In the genomic region with DNA sequence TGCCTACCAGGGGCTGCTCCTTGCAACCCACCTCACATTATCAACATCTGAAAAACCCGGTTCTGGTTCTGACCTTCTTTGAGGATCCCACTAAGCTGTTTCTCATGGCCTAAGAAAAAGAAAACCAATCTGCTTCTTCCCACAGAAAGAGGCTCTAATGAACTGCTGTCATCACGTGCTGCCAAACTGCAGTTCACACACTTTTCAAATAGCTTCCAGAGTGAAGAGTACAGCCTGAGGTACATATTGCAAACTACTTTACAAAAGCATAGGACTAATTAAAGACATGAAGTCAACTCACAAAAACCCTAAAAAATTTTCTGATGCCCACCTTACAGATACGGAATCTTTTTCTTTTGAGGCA, we compare ENCODE assay signal across 11 cellular contexts. TPM values are rescaled to one million over a fixed set of nuclear protein-coding genes. Genes with fewer than 3 reads are reported as not detected.
DNase-seq lines count a peak whose midpoint lies in the region; ATAC-seq and TF ChIP-seq lines count a peak whose summit lies in the region.
"Had no signal": no experiment of that assay in that cellular context is flagged by ENCODE, and none has a peak within 500 bp of the region (broad histone marks: within the 10 kb centered on the region; RNA-seq: fewer than 3 reads in every experiment).

No MANE protein-coding gene starts in this region.

- CTCF ChIA-PET in CD4-positive, alpha-beta memory T cell (lab: Charles Lee; ENCODE audit: partially characterized antibody), result interaction anchor here (1.3 to 7.2 kb wide), 7 partner anchors 12 to 212 kb away, joined by 5 to 60 read pairs (median 20); partner anchors contain the start of gene HIC1
- CTCF ChIA-PET in RWPE1 (lab: Yijun Ruan, JAX), result interaction anchor here (0.5 to 0.8 kb wide), 3 partner anchors 22 to 566 kb away, joined by 3 to 6 read pairs (median 5); no protein-coding TSS in a partner anchor

- H3K4me3 Mint-ChIP-seq in CD4-positive, alpha-beta memory T cell, result peak overlapping the region; percentile 72 to 86 (median 85)
- H3K4me3 Mint-ChIP-seq in IgD-negative memory B cell, result peak overlapping the region in 3 of 4 donors; percentile 43 to 94 (median 64)

- no peak for DNase-seq in CD4-positive, alpha-beta memory T cell
- DNase-seq in esophagus squamous epithelium (lab: John Stamatoyannopoulos, UW) (no peak), RWPE1 (ENCODE audit: low spot score) (no peak), superior temporal gyrus (ENCODE audit: extremely low spot score) (no peak), dedifferentiated amniotic fluid mesenchymal stem cell (ENCODE audit: extremely low spot score) (no peak), NCI-H2081 (lab: John Stamatoyannopoulos, UW) (no peak)
- DNase-seq: cerebellar nuclear complex, NCI-H187, thyroid gland had no signal

- peaks cover 0 to 3% (median 0%) of the 10 kb centered on the region in 8 donors for H3K9me3 Mint-ChIP-seq in CD4-positive, alpha-beta memory T cell
- no peaks in the 10 kb centered on the region for H3K9me3 Mint-ChIP-seq in IgD-negative memory B cell

- intact Hi-C loops in CD4-positive, alpha-beta memory T cell (cut with micrococcal nuclease), result loop anchor here (1.0 to 10.0 kb wide), 5 partner anchors 15 to 622 kb away; partner anchors contain the start of genes RILP, SCARF1, SMG6 and SRR
- intact Hi-C loops in esophagus squamous epithelium (cut with DNase I), result no loop called here

- peaks cover 50 to 82% (median 69%) of the 10 kb centered on the region in 4 donors for H3K4me1 Mint-ChIP-seq in CD4-positive, alpha-beta memory T cell
- peaks cover 17 to 32% (median 23%) of the 10 kb centered on the region in 3 donors for H3K4me1 Mint-ChIP-seq in IgD-negative memory B cell

- peak overlapping the region; percentile 1 to 13 for H3K4me3 ChIP-seq in CD4-positive, alpha-beta memory T cell (ENCODE audit: low read length in 2 of 2)
- no peak overlapping the region for H3K4me3 ChIP-seq in esophagus squamous epithelium
- H3K4me3 ChIP-seq: thyroid gland had no signal

- peaks cover 5% of the 10 kb centered on the region for H3K36me3 ChIP-seq in CD4-positive, alpha-beta memory T cell (ENCODE audit: insufficient read depth, low read length)
- peaks cover 0 to 65% (median 0%) of the 10 kb centered on the region in 3 donors for H3K36me3 ChIP-seq in esophagus squamous epithelium

- TF ChIP-seq CTCF in esophagus squamous epithelium (IDR thresholded peaks at IDR 0.05), result no peak
- no peak for TF ChIP-seq CTCF in RWPE1 (conservative IDR thresholded peaks at IDR 0.05; ENCODE audit: low read depth)

- no peaks in the 10 kb centered on the region for H3K27me3 ChIP-seq in CD4-positive, alpha-beta memory T cell (ENCODE audit: insufficient read depth, low read length)
- no peaks in the 10 kb centered on the region for H3K27me3 ChIP-seq in esophagus squamous epithelium
- H3K27me3 ChIP-seq: thyroid gland had no signal

- peak overlapping the region; percentile 98 to 99 (median 99) for H3K27ac Mint-ChIP-seq in CD4-positive, alpha-beta memory T cell
- peak overlapping the region; percentile 92 to 96 (median 95) for H3K27ac Mint-ChIP-seq in IgD-negative memory B cell

- no peaks in the 10 kb centered on the region for H3K27me3 Mint-ChIP-seq in CD4-positive, alpha-beta memory T cell
- H3K27me3 Mint-ChIP-seq in IgD-negative memory B cell, result no peaks in the 10 kb centered on the region

- H3K9me3 ChIP-seq in CD4-positive, alpha-beta memory T cell (ENCODE audit: control insufficient read depth in 1 of 2, low read length in 2 of 2), result no peaks in the 10 kb centered on the region
- no peaks in the 10 kb centered on the region for H3K9me3 ChIP-seq in esophagus squamous epithelium
- H3K9me3 ChIP-seq: thyroid gland had no signal

- peak overlapping the region; percentile 87 for H3K27ac ChIP-seq in CD4-positive, alpha-beta memory T cell (ENCODE audit: low read depth, low read length)
- H3K27ac ChIP-seq in esophagus squamous epithelium (peak overlapping the region; percentile 24 to 76 (median 54)), RWPE1 (no peak overlapping the region)
- H3K27ac ChIP-seq: thyroid gland had no signal

- 40 to 58% methylated on average over 3 of the region's 3 CpGs for WGBS in esophagus squamous epithelium, 2 donors

- TF ChIP-seq POLR2A in esophagus squamous epithelium (IDR thresholded peaks at IDR 0.05), result no peak

- peak; percentile 17 for ATAC-seq in GM19455 (IDR thresholded peaks at IDR 0.05; ENCODE audit: unreplicated experiment)

- H3K36me3 Mint-ChIP-seq in CD4-positive, alpha-beta memory T cell, result peaks cover 6 to 29% of the 10 kb centered on the region in 2 donors
- peaks cover 4% of the 10 kb centered on the region for H3K36me3 Mint-ChIP-seq in IgD-negative memory B cell

- peaks cover 79% of the 10 kb centered on the region for H3K4me1 ChIP-seq in CD4-positive, alpha-beta memory T cell (ENCODE audit: insufficient read depth, low read length)
- peaks cover 0 to 47% (median 19%) of the 10 kb centered on the region in 3 donors for H3K4me1 ChIP-seq in esophagus squamous epithelium

- POLR2A ChIA-PET in CD4-positive, alpha-beta memory T cell (lab: Charles Lee; ENCODE audit: partially characterized antibody), result interaction anchor here (0.7 to 6.4 kb wide), 18 partner anchors 9 to 551 kb away, joined by 3 to 75 read pairs (median 6); partner anchors contain the start of genes HIC1, MNT, RTN4RL1 and SGSM2
- POLR2A ChIA-PET in RWPE1 (lab: Yijun Ruan, JAX; ENCODE audit: low non-redundant PET), result no interaction called here

RNA-seq across cellular contexts. Expression of gene SMG6, which starts 36.7 kb away (rescaled TPM):
- 10 to 100 TPM; 51.1 to 58.5 TPM for total RNA-seq in CD4-positive, alpha-beta memory T cell
- polyA plus RNA-seq in CD4-positive, alpha-beta memory T cell, result 10 to 100 TPM in 1 of 2 donors, 1 to 10 TPM in 1; 3.8 to 10.2 TPM
- 5.9 TPM for polyA plus RNA-seq in IgD-negative memory B cell
- total RNA-seq in esophagus squamous epithelium, result 10 to 100 TPM; 17.9 to 24.0 (median 20.1) TPM

RNA-seq across cellular contexts. Expression of gene SRR, which starts 36.9 kb away (rescaled TPM):
- total RNA-seq in CD4-positive, alpha-beta memory T cell, result 10 to 100 TPM in 1 of 2 experiments, 1 to 10 TPM in 1; 6.9 to 13.1 TPM
- 1 to 10 TPM; 5.6 to 6.7 TPM for polyA plus RNA-seq in CD4-positive, alpha-beta memory T cell
- 3.4 TPM for polyA plus RNA-seq in IgD-negative memory B cell
- total RNA-seq in esophagus squamous epithelium, result 10 to 100 TPM in 3 of 4 donors, 1 to 10 TPM in 1; 8.7 to 34.8 (median 15.8) TPM

Comparison
In these comparisons a context has a peak if more than half of its experiments do, and no peak if none do; other contexts are left out.
1. H3K4me3 ChIP-seq: peak in CD4-positive, alpha-beta memory T cell (2 of 2); none in esophagus squamous epithelium (0 of 4).